1 cellular context compared by ENCODE assay signal in the genomic region with DNA sequence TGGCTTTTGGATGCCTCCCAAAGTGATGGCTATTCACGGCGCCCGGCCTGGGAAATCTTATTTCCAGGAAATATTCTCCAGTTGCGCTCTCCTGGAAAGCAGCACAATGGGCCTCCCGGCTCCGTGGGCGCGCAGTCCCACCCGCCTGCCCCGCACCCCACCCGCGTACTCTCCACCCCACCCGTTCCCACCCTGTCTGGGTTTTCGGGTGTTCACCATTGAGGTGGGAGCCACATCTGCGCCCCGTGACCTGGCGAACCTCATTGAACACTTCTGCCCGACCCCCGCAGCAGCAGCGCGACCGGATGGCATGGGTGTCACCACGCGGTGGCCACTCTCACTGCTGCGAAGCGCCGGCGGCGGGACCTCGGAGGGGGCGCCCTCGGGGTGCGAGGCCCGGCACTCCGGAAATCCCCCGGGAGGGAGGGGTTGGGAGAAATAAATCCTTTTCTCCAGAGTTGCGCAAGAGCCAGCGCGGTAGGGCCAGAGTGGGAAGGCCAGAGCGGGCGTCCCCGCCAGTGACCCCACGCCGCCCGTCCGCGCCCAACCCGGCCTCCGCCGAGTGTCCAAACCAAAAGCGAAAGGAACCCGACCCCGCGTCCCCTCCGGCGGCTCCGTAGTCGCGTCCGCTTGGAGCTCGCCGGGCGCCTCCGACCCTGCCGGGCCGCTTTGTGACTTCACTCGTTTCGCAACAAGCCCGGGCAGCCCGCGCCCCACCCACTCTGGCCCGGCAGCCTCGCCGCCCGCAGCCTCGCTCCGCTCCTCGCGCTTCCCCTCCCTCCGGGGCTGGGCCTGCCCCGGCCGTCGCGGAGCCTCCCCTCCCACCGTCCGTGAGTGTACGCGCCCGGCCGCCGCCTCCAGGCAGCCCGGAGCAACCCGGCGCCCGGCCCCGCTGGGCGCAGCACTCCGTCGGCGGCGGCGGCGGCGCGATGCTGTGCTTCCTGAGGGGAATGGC.
TF ChIP-seq lines count a peak whose summit lies in the region.

A gene with protein sequence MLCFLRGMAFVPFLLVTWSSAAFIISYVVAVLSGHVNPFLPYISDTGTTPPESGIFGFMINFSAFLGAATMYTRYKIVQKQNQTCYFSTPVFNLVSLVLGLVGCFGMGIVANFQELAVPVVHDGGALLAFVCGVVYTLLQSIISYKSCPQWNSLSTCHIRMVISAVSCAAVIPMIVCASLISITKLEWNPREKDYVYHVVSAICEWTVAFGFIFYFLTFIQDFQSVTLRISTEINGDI (plus strand): TSS at position 720 of the 955 bp plus-strand sequence. CDS start 210 bp downstream, at position 930.

TF ChIP-seq in K562, 482 proteins besides CTCF, POLR2A, EP300 and RAD21 (continued from another document and continues in another):
- TF ChIP-seq DDX20 (tag; IDR thresholded peaks at IDR 0.05; ENCODE audit: low read depth) (no peak), ZNF780A (CRISPR knock-in tag; IDR thresholded peaks at IDR 0.05) (no peak), HNRNPUL1 (IDR thresholded peaks at IDR 0.05; ENCODE audit: low read length) (no peak), RBM39 (optimal IDR thresholded peaks at IDR 0.05; ENCODE audit: low read depth, low read length) (no peak), ZNF444 (CRISPR knock-in tag; IDR thresholded peaks at IDR 0.05) (no peak), TCF7 (IDR thresholded peaks at IDR 0.05; ENCODE audit: borderline replicate concordance) (peak; percentile 37; the same call in 1 of the 2 replicates), KAT2B (IDR thresholded peaks at IDR 0.05; ENCODE audit: low read depth, low read length) (no peak), PHF21A (IDR thresholded peaks at IDR 0.05; ENCODE audit: borderline replicate concordance, low read depth) (peak; percentile 38; the same call in 1 of the 2 replicates), RB1 (IDR thresholded peaks at IDR 0.05; ENCODE audit: low read depth) (peak; percentile 59; the same call in 1 of the 2 replicates), ADNP (tag; IDR thresholded peaks at IDR 0.05) (peak; percentile 82), TCF7L2 (IDR thresholded peaks at IDR 0.05; ENCODE audit: low read depth, low read length) (no peak), TSC22D4 (tag; IDR thresholded peaks at IDR 0.05) (no peak), SOX6 (IDR thresholded peaks at IDR 0.05) (0 out of 2 replicates have a peak, but pooled peaks have one; percentile 34), TCF3 (CRISPR knock-in tag; IDR thresholded peaks at IDR 0.05) (no peak), SAP30 (IDR thresholded peaks at IDR 0.05; ENCODE audit: borderline replicate concordance, insufficient read depth, low read depth, low read length, poor library complexity, severe bottlenecking) (no peak), SUPT5H (IDR thresholded peaks at IDR 0.05) (peak; percentile 72), ZNF431 (CRISPR knock-in tag; IDR thresholded peaks at IDR 0.05) (no peak), FOXJ3 (CRISPR knock-in tag; IDR thresholded peaks at IDR 0.05) (no peak), PTBP1 (IDR thresholded peaks at IDR 0.05; ENCODE audit: low read depth, low read length) (peak; percentile 88; the same call in 1 of the 2 replicates), SNIP1 (IDR thresholded peaks at IDR 0.05; ENCODE audit: low read depth) (peak; percentile 36; the same call in 1 of the 2 replicates), DMBX1 (CRISPR knock-in tag; IDR thresholded peaks at IDR 0.05; ENCODE audit: borderline replicate concordance) (peak; percentile 43; the same call in 1 of the 2 replicates), HMGN3 (IDR thresholded peaks at IDR 0.05; ENCODE audit: borderline replicate concordance, extremely low read depth, insufficient read length, low read depth, low read length) (peak; percentile 81), BMI1 (IDR thresholded peaks at IDR 0.05; ENCODE audit: low read length) (no peak), NR4A1 (CRISPR knock-in tag; IDR thresholded peaks at IDR 0.05) (no peak), NR4A1 (tag; IDR thresholded peaks at IDR 0.05) (0 out of 2 replicates have a peak, but pooled peaks have one; percentile 30), ZNF354B (CRISPR knock-in tag; IDR thresholded peaks at IDR 0.05) (no peak), JUNB (CRISPR knock-in tag; conservative IDR thresholded peaks at IDR 0.05) (no peak), ZNF785 (CRISPR knock-in tag; IDR thresholded peaks at IDR 0.05) (no peak), RHOXF2B (CRISPR knock-in tag; conservative IDR thresholded peaks at IDR 0.05) (no peak), PHB2 (IDR thresholded peaks at IDR 0.05; ENCODE audit: low read depth) (no peak)
- TF ChIP-seq, protein P1, sequence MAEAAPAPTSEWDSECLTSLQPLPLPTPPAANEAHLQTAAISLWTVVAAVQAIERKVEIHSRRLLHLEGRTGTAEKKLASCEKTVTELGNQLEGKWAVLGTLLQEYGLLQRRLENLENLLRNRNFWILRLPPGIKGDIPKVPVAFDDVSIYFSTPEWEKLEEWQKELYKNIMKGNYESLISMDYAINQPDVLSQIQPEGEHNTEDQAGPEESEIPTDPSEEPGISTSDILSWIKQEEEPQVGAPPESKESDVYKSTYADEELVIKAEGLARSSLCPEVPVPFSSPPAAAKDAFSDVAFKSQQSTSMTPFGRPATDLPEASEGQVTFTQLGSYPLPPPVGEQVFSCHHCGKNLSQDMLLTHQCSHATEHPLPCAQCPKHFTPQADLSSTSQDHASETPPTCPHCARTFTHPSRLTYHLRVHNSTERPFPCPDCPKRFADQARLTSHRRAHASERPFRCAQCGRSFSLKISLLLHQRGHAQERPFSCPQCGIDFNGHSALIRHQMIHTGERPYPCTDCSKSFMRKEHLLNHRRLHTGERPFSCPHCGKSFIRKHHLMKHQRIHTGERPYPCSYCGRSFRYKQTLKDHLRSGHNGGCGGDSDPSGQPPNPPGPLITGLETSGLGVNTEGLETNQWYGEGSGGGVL (CRISPR knock-in tag; IDR thresholded peaks at IDR 0.05) = no peak
- TF ChIP-seq, protein P2, sequence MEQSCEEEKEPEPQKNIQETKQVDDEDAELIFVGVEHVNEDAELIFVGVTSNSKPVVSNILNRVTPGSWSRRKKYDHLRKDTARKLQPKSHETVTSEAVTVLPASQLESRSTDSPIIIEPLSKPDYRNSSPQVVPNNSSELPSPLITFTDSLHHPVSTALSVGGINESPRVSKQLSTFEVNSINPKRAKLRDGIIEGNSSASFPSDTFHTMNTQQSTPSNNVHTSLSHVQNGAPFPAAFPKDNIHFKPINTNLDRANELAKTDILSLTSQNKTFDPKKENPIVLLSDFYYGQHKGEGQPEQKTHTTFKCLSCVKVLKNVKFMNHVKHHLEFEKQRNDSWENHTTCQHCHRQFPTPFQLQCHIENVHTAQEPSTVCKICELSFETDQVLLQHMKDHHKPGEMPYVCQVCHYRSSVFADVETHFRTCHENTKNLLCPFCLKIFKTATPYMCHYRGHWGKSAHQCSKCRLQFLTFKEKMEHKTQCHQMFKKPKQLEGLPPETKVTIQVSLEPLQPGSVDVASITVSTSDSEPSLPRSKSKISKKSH (CRISPR knock-in tag; IDR thresholded peaks at IDR 0.05) = no peak
- TF ChIP-seq, protein P3, sequence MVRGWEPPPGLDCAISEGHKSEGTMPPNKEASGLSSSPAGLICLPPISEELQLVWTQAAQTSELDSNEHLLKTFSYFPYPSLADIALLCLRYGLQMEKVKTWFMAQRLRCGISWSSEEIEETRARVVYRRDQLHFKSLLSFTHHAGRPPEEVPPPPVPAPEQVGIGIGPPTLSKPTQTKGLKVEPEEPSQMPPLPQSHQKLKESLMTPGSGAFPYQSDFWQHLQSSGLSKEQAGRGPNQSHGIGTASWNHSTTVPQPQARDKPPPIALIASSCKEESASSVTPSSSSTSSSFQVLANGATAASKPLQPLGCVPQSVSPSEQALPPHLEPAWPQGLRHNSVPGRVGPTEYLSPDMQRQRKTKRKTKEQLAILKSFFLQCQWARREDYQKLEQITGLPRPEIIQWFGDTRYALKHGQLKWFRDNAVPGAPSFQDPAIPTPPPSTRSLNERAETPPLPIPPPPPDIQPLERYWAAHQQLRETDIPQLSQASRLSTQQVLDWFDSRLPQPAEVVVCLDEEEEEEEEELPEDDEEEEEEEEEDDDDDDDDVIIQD (CRISPR knock-in tag; IDR thresholded peaks at IDR 0.05) = no peak
- TF ChIP-seq, protein P4, sequence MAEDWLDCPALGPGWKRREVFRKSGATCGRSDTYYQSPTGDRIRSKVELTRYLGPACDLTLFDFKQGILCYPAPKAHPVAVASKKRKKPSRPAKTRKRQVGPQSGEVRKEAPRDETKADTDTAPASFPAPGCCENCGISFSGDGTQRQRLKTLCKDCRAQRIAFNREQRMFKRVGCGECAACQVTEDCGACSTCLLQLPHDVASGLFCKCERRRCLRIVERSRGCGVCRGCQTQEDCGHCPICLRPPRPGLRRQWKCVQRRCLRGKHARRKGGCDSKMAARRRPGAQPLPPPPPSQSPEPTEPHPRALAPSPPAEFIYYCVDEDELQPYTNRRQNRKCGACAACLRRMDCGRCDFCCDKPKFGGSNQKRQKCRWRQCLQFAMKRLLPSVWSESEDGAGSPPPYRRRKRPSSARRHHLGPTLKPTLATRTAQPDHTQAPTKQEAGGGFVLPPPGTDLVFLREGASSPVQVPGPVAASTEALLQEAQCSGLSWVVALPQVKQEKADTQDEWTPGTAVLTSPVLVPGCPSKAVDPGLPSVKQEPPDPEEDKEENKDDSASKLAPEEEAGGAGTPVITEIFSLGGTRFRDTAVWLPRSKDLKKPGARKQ (CRISPR knock-in tag; IDR thresholded peaks at IDR 0.05) = no peak
- TF ChIP-seq, protein P5, sequence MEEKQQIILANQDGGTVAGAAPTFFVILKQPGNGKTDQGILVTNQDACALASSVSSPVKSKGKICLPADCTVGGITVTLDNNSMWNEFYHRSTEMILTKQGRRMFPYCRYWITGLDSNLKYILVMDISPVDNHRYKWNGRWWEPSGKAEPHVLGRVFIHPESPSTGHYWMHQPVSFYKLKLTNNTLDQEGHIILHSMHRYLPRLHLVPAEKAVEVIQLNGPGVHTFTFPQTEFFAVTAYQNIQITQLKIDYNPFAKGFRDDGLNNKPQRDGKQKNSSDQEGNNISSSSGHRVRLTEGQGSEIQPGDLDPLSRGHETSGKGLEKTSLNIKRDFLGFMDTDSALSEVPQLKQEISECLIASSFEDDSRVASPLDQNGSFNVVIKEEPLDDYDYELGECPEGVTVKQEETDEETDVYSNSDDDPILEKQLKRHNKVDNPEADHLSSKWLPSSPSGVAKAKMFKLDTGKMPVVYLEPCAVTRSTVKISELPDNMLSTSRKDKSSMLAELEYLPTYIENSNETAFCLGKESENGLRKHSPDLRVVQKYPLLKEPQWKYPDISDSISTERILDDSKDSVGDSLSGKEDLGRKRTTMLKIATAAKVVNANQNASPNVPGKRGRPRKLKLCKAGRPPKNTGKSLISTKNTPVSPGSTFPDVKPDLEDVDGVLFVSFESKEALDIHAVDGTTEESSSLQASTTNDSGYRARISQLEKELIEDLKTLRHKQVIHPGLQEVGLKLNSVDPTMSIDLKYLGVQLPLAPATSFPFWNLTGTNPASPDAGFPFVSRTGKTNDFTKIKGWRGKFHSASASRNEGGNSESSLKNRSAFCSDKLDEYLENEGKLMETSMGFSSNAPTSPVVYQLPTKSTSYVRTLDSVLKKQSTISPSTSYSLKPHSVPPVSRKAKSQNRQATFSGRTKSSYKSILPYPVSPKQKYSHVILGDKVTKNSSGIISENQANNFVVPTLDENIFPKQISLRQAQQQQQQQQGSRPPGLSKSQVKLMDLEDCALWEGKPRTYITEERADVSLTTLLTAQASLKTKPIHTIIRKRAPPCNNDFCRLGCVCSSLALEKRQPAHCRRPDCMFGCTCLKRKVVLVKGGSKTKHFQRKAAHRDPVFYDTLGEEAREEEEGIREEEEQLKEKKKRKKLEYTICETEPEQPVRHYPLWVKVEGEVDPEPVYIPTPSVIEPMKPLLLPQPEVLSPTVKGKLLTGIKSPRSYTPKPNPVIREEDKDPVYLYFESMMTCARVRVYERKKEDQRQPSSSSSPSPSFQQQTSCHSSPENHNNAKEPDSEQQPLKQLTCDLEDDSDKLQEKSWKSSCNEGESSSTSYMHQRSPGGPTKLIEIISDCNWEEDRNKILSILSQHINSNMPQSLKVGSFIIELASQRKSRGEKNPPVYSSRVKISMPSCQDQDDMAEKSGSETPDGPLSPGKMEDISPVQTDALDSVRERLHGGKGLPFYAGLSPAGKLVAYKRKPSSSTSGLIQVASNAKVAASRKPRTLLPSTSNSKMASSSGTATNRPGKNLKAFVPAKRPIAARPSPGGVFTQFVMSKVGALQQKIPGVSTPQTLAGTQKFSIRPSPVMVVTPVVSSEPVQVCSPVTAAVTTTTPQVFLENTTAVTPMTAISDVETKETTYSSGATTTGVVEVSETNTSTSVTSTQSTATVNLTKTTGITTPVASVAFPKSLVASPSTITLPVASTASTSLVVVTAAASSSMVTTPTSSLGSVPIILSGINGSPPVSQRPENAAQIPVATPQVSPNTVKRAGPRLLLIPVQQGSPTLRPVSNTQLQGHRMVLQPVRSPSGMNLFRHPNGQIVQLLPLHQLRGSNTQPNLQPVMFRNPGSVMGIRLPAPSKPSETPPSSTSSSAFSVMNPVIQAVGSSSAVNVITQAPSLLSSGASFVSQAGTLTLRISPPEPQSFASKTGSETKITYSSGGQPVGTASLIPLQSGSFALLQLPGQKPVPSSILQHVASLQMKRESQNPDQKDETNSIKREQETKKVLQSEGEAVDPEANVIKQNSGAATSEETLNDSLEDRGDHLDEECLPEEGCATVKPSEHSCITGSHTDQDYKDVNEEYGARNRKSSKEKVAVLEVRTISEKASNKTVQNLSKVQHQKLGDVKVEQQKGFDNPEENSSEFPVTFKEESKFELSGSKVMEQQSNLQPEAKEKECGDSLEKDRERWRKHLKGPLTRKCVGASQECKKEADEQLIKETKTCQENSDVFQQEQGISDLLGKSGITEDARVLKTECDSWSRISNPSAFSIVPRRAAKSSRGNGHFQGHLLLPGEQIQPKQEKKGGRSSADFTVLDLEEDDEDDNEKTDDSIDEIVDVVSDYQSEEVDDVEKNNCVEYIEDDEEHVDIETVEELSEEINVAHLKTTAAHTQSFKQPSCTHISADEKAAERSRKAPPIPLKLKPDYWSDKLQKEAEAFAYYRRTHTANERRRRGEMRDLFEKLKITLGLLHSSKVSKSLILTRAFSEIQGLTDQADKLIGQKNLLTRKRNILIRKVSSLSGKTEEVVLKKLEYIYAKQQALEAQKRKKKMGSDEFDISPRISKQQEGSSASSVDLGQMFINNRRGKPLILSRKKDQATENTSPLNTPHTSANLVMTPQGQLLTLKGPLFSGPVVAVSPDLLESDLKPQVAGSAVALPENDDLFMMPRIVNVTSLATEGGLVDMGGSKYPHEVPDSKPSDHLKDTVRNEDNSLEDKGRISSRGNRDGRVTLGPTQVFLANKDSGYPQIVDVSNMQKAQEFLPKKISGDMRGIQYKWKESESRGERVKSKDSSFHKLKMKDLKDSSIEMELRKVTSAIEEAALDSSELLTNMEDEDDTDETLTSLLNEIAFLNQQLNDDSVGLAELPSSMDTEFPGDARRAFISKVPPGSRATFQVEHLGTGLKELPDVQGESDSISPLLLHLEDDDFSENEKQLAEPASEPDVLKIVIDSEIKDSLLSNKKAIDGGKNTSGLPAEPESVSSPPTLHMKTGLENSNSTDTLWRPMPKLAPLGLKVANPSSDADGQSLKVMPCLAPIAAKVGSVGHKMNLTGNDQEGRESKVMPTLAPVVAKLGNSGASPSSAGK (IDR thresholded peaks at IDR 0.05) = peak; percentile 94
- TF ChIP-seq, protein P6, sequence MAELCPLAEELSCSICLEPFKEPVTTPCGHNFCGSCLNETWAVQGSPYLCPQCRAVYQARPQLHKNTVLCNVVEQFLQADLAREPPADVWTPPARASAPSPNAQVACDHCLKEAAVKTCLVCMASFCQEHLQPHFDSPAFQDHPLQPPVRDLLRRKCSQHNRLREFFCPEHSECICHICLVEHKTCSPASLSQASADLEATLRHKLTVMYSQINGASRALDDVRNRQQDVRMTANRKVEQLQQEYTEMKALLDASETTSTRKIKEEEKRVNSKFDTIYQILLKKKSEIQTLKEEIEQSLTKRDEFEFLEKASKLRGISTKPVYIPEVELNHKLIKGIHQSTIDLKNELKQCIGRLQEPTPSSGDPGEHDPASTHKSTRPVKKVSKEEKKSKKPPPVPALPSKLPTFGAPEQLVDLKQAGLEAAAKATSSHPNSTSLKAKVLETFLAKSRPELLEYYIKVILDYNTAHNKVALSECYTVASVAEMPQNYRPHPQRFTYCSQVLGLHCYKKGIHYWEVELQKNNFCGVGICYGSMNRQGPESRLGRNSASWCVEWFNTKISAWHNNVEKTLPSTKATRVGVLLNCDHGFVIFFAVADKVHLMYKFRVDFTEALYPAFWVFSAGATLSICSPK (IDR thresholded peaks at IDR 0.05; ENCODE audit: borderline replicate concordance) = no peak
